In the genomic region with DNA sequence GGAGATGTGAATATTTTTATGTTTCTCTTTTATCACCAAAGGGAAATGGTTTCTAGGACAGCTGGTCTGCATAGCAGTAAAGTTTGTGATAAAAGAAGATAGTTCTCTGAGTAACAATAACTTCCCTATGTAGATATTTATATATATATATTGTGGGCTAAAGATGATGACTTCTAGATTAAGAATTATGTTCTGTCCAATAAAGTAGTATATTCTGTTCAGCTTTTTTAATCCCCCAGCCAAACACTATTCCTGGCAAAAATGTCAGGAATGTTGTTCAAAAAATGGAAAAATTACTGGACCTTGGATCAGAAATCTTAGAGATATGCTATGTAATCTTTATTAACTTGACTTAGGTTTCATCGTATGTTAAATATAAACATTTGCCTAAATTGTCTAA, we compare ENCODE assay signal across 24 cellular contexts.
"Had no signal": no experiment of that assay in that cellular context is flagged by ENCODE, and none has a peak within 500 bp of the region (broad histone marks: within the 10 kb centered on the region; RNA-seq: fewer than 3 reads in every experiment).

No MANE protein-coding gene starts in this region.

- H3K9ac ChIP-seq: neural progenitor cell, parathyroid adenoma had no signal

- ATAC-seq: gastroesophageal sphincter; heart left ventricle; left cardiac atrium; left lung; naive thymus-derived CD4-positive, alpha-beta T cell; right lobe of liver; stimulated activated effector memory CD8-positive, alpha-beta T cell treated with anti-CD3 and anti-CD28 coated beads, Interleukin-12 subunit alpha, Interleukin-12 subunit beta, amount 100 ng/mL, for 72 hours had no signal

- H3K4me3 ChIP-seq: coronary artery, esophagus muscularis mucosa, gastroesophageal sphincter, heart left ventricle, left lung, neural progenitor cell, right lobe of liver, stomach, thyroid gland, vagina had no signal

- H3K9me3 ChIP-seq: esophagus muscularis mucosa, gastroesophageal sphincter, left lung, right lobe of liver, stomach, thyroid gland, vagina had no signal

- DNase-seq: dermis blood vessel endothelial cell; effector memory CD4-positive, alpha-beta T cell; foreskin fibroblast; heart left ventricle; hippocampal formation; left cardiac atrium; left lung; mesendoderm; midbrain; naive thymus-derived CD4-positive, alpha-beta T cell; right lobe of liver; stimulated activated CD4-positive, alpha-beta T cell treated with anti-CD3 and anti-CD28 coated beads, Interleukin-2, amount 100 ng/mL, for 24 hours; stimulated activated CD4-positive, alpha-beta T cell treated with anti-CD3 and anti-CD28 coated beads, Interleukin-4, amount 100 ng/mL, for 24 hours; stimulated activated naive CD4-positive, alpha-beta T cell treated with Interleukin-2 at 50 U/mL for 16 hours; stomach; thyroid gland; trophoblast cell had no signal

- H3K36me3 ChIP-seq: esophagus muscularis mucosa, gastroesophageal sphincter, heart left ventricle, left lung, neural progenitor cell, right lobe of liver, stomach, thyroid gland, vagina had no signal

- H3K4me2 ChIP-seq: neural progenitor cell had no signal

- H2AFZ ChIP-seq: neural progenitor cell, parathyroid adenoma had no signal

- H3K79me2 ChIP-seq: parathyroid adenoma had no signal

- H3K4me1 ChIP-seq: gastroesophageal sphincter, heart left ventricle, left lung, neural progenitor cell, parathyroid adenoma, right lobe of liver, stomach, thyroid gland, vagina had no signal

- H3K27me3 ChIP-seq: esophagus muscularis mucosa, gastroesophageal sphincter, heart left ventricle, left lung, neural progenitor cell, right lobe of liver, stomach, thyroid gland, vagina had no signal

- H3K27ac ChIP-seq: coronary artery, esophagus muscularis mucosa, gastroesophageal sphincter, heart left ventricle, left lung, neural progenitor cell, parathyroid adenoma, right lobe of liver, stomach, thyroid gland, vagina had no signal
